15 cellular contexts compared by ENCODE assay signal in genomic region chr5:377326-377981, GRCh38. TPM values are rescaled to one million over a fixed set of nuclear protein-coding genes. Genes with fewer than 3 reads are reported as not detected.
A peak's percentile ranks its signal among the peaks of the same experiment; 100 is the strongest.
DNase-seq lines count a peak whose midpoint lies in the region; ATAC-seq and TF ChIP-seq lines count a peak whose summit lies in the region.
"Had no signal": no experiment of that assay in that cellular context is flagged by ENCODE, and none has a peak within 500 bp of the region (broad histone marks: within the 10 kb centered on the region; RNA-seq: fewer than 3 reads in every experiment).

No MANE protein-coding gene starts in this region.

- no peaks in the 10 kb centered on the region for H3K36me3 ChIP-seq in left ventricle myocardium inferior
- no peaks in the 10 kb centered on the region for H3K36me3 ChIP-seq in vagina
- H3K36me3 ChIP-seq: left lung, pancreas, thoracic aorta had no signal

- H3K36me3 Mint-ChIP-seq in activated T-helper 1 cell treated with anti-CD3 and anti-CD28 coated beads, Interleukin-12 subunit alpha, Interleukin-12 subunit beta, Interleukin-2, Interleukin-4 antibody, amounts not matched to agents 30 ng/mL and 10 ng/mL and 1 ng/mL, durations not matched to agents 14 hours and 24 hours and 36 hours (ENCODE audit: low read depth), result peaks cover 31% of the 10 kb centered on the region

- H3K4me3 Mint-ChIP-seq in activated T-helper 1 cell treated with anti-CD3 and anti-CD28 coated beads, Interleukin-12 subunit alpha, Interleukin-12 subunit beta, Interleukin-2, Interleukin-4 antibody, amounts not matched to agents 30 ng/mL and 10 ng/mL and 1 ng/mL, durations not matched to agents 14 hours and 24 hours and 36 hours, result peak overlapping the region; percentile 51

- peaks cover 71% of the 10 kb centered on the region for H3K4me1 Mint-ChIP-seq in activated T-helper 1 cell treated with anti-CD3 and anti-CD28 coated beads, Interleukin-12 subunit alpha, Interleukin-12 subunit beta, Interleukin-2, Interleukin-4 antibody, amounts not matched to agents 30 ng/mL and 10 ng/mL and 1 ng/mL, durations not matched to agents 14 hours and 24 hours and 36 hours (ENCODE audit: low read depth)

- peaks cover 25% of the 10 kb centered on the region for H3K27me3 ChIP-seq in left ventricle myocardium inferior (ENCODE audit: low read depth)
- no peaks in the 10 kb centered on the region for H3K27me3 ChIP-seq in vagina
- H3K27me3 ChIP-seq: pancreas had no signal

- 96 to 98% methylated on average over 9 to 10 of the region's 10 CpGs for WGBS in lower leg skin, 2 donors

- no peak for TF ChIP-seq POLR2A in lower leg skin (IDR thresholded peaks at IDR 0.05)
- no peak for TF ChIP-seq POLR2A in vagina (IDR thresholded peaks at IDR 0.05)

- H3K9me3 Mint-ChIP-seq in activated T-helper 1 cell treated with anti-CD3 and anti-CD28 coated beads, Interleukin-12 subunit alpha, Interleukin-12 subunit beta, Interleukin-2, Interleukin-4 antibody, amounts not matched to agents 30 ng/mL and 10 ng/mL and 1 ng/mL, durations not matched to agents 14 hours and 24 hours and 36 hours, result peaks cover 15% of the 10 kb centered on the region

- no peaks in the 10 kb centered on the region for H3K27me3 Mint-ChIP-seq in activated T-helper 1 cell treated with anti-CD3 and anti-CD28 coated beads, Interleukin-12 subunit alpha, Interleukin-12 subunit beta, Interleukin-2, Interleukin-4 antibody, amounts not matched to agents 30 ng/mL and 10 ng/mL and 1 ng/mL, durations not matched to agents 14 hours and 24 hours and 36 hours (ENCODE audit: insufficient read depth)

- TF ChIP-seq CTCF in left ventricle myocardium inferior (IDR thresholded peaks at IDR 0.05; ENCODE audit: borderline replicate concordance) (no peak), lower leg skin (IDR thresholded peaks at IDR 0.05) (no peak), vagina (IDR thresholded peaks at IDR 0.05) (no peak)

- H3K9me3 ChIP-seq in left ventricle myocardium inferior (replicated peaks), result peaks cover 28% of the 10 kb centered on the region
- no peaks in the 10 kb centered on the region for H3K9me3 ChIP-seq in vagina
- H3K9me3 ChIP-seq: left lung, pancreas, thoracic aorta had no signal

- H3K27ac ChIP-seq in left ventricle myocardium inferior (replicated peaks), result no peak overlapping the region
- H3K27ac ChIP-seq in vagina, result no peak overlapping the region
- H3K27ac ChIP-seq: left lung, pancreas, thoracic aorta had no signal

- ATAC-seq in left ventricle myocardium superior, result no peak
- no peak for ATAC-seq in HG03432 (IDR thresholded peaks at IDR 0.05; ENCODE audit: unreplicated experiment)
- ATAC-seq in HG02798 (IDR thresholded peaks at IDR 0.05; ENCODE audit: poor library complexity, unreplicated experiment), result no peak
- ATAC-seq: left lung, pancreas had no signal

- peak; percentile 11 for DNase-seq in left ventricle myocardium superior
- DNase-seq in left ventricle myocardium inferior, result no peak
- DNase-seq in activated T-helper 1 cell treated with anti-CD3 and anti-CD28 coated beads, Interleukin-12 subunit alpha, Interleukin-12 subunit beta, Interleukin-2, Interleukin-4 antibody, amounts not matched to agents 30 ng/mL and 10 ng/mL and 1 ng/mL, durations not matched to agents 14 hours and 24 hours and 36 hours (ENCODE audit: low spot score), result peak; percentile 0
- peak; percentile 9 to 79 for DNase-seq in lower leg skin (ENCODE audit: low spot score in 2 of 2)
- peak; percentile 58 to 90 for DNase-seq in vagina (ENCODE audit: extremely low spot score in 2 of 2)
- DNase-seq in CD1c-positive myeloid dendritic cell (ENCODE audit: extremely low spot score), result no peak
- DNase-seq: C1 segment of cervical spinal cord; GF-D8; NCI-H2029 treated with DMSO at 0.1 percent for 48 hours; stimulated activated CD4-positive, alpha-beta T cell treated with anti-CD3 and anti-CD28 coated beads, Interleukin-4, amount 100 ng/mL, for 1 hour had no signal

- intact Hi-C loops in left ventricle myocardium superior (cut with micrococcal nuclease) (no loop called here), left ventricle myocardium inferior (cut with micrococcal nuclease) (no loop called here), lower leg skin (cut with DNase I; ENCODE audit: low total_unique reads) (no loop called here), vagina (cut with DNase I) (no loop called here)
- intact Hi-C loops in activated T-helper 1 cell treated with anti-CD3 and anti-CD28 coated beads, Interleukin-12 subunit alpha, Interleukin-12 subunit beta, Interleukin-2, Interleukin-4 antibody, amounts not matched to agents 30 ng/mL and 10 ng/mL and 1 ng/mL, durations not matched to agents 14 hours and 24 hours and 36 hours (cut with micrococcal nuclease), result no loop called here

- H3K27ac Mint-ChIP-seq in activated T-helper 1 cell treated with anti-CD3 and anti-CD28 coated beads, Interleukin-12 subunit alpha, Interleukin-12 subunit beta, Interleukin-2, Interleukin-4 antibody, amounts not matched to agents 30 ng/mL and 10 ng/mL and 1 ng/mL, durations not matched to agents 14 hours and 24 hours and 36 hours, result peak overlapping the region; percentile 91

- H3K4me3 ChIP-seq in left ventricle myocardium inferior, result no peak overlapping the region
- no peak overlapping the region for H3K4me3 ChIP-seq in lower leg skin (ENCODE audit: low read depth, poor library complexity, severe bottlenecking)
- H3K4me3 ChIP-seq in vagina, result no peak overlapping the region
- H3K4me3 ChIP-seq: left lung, pancreas, thoracic aorta had no signal

- H3K4me1 ChIP-seq in left ventricle myocardium inferior (peaks cover 19% of the 10 kb centered on the region), vagina (peaks cover 20% of the 10 kb centered on the region)
- H3K4me1 ChIP-seq: pancreas had no signal

RNA-seq across cellular contexts. Expression of gene AHRR, which starts 55.9 kb away (rescaled TPM):
- total RNA-seq in left ventricle myocardium superior (2.1 TPM), left ventricle myocardium inferior (1.4 TPM), lower leg skin (10 to 100 TPM in 1 of 4 donors, 1 to 10 TPM in 3; 3.6 to 19.6 (median 6.0) TPM), vagina (11.3 TPM)
- total RNA-seq in activated T-helper 1 cell treated with anti-CD3 and anti-CD28 coated beads, Interleukin-12 subunit alpha, Interleukin-12 subunit beta, Interleukin-2, Interleukin-4 antibody, amounts not matched to agents 30 ng/mL and 10 ng/mL and 1 ng/mL, durations not matched to agents 14 hours and 24 hours and 36 hours, result 22.7 and 23.7 TPM in 2 replicates

Comparison
In these comparisons a context has a peak if more than half of its experiments do, and no peak if none do; other contexts are left out.
1. DNase-seq: peak in left ventricle myocardium superior (single experiment), activated T-helper 1 cell treated with anti-CD3 and anti-CD28 coated beads, Interleukin-12 subunit alpha, Interleukin-12 subunit beta, Interleukin-2, Interleukin-4 antibody, amounts not matched to agents 30 ng/mL and 10 ng/mL and 1 ng/mL, durations not matched to agents 14 hours and 24 hours and 36 hours (single experiment), lower leg skin (2 of 2) and vagina (2 of 2); none in left ventricle myocardium inferior (single experiment) and CD1c-positive myeloid dendritic cell (single experiment).